ENCODE assay signal across 8 cellular contexts in the genomic region with DNA sequence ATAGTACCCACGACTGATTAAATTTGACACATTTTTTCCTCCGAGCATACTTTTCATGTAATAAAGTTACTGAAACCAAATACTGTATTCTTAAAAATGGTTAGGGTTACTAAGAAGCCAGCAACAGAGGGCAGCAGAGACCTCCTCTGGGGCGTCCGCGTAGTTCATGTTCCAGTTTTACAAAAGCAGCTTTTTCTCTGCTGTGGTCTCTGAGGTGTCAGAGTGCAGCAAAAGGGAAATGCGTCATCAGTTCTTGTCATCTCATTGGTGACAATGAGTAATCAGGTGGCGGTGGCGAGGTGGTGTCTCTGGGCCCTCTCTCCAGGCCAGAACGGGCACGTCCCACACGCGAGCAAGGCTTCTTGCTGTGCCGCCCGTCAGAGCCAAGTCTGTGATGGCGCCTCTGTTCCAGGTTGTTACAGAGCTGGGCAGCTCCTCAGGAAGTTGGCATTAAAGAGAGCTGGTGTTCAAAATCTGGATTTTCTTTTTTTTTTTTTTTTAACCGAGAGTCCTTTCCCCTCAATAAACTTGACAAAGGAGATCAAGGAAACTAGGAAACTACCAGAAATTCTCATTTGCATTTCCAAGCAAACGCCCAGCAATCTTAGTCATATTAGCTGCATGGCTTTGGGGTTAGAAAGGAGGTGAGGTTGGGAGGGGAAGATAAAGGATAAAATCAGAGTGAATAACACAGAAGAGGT.
DNase-seq lines count a peak whose midpoint lies in the region; ATAC-seq and TF ChIP-seq lines count a peak whose summit lies in the region.

No MANE protein-coding gene starts in this region.

- no peaks in the 10 kb centered on the region for H4K20me1 ChIP-seq in PC-3 (ENCODE audit: low read length)

- no peaks in the 10 kb centered on the region for H3K36me3 Mint-ChIP-seq in activated T-cell treated with anti-CD3 and anti-CD28 coated beads, Interleukin-2, amount 50 U/mL, for 4 hours (ENCODE audit: insufficient read depth)

- TF ChIP-seq RAD21 in Ishikawa (IDR thresholded peaks at IDR 0.05; ENCODE audit: low read depth): peak; percentile 93

- TF ChIP-seq EP300 in Ishikawa (IDR thresholded peaks at IDR 0.05; ENCODE audit: borderline replicate concordance) (no peak), esophagus muscularis mucosa (IDR thresholded peaks at IDR 0.05) (no peak)

- H3K4me1 ChIP-seq in PC-3 (ENCODE audit: insufficient read depth, low read length): peaks cover 9% of the 10 kb centered on the region
- peaks cover 0 to 12% (median 5%) of the 10 kb centered on the region in 4 donors for H3K4me1 ChIP-seq in esophagus muscularis mucosa
- H3K4me1 ChIP-seq in muscle layer of colon (ENCODE audit: insufficient read depth, low read length): no peaks in the 10 kb centered on the region

- TF ChIP-seq POLR2A in esophagus muscularis mucosa (IDR thresholded peaks at IDR 0.05; ENCODE audit: low read depth): no peak

- H3K9ac ChIP-seq in PC-3 (ENCODE audit: low read length): peak overlapping the region; percentile 72
- H3K9ac ChIP-seq in muscle layer of colon (ENCODE audit: low read length): peak overlapping the region; percentile 71

- no peaks in the 10 kb centered on the region for H3F3A ChIP-seq in PC-3 (ENCODE audit: low read length, unreplicated experiment)

- peak; percentile 100 for DNase-seq in DMS53 treated with DMSO at 0.1 percent for 48 hours (lab: John Stamatoyannopoulos, UW; ENCODE audit: unreplicated experiment)
- DNase-seq in PC-3: peak; percentile 98
- peak; percentile 89 for DNase-seq in activated T-cell treated with anti-CD3 and anti-CD28 coated beads, Interleukin-2, amount 50 U/mL, for 4 hours
- DNase-seq in esophagus muscularis mucosa (ENCODE audit: extremely low spot score): peak; percentile 94
- peak; percentile 73 to 81 for DNase-seq in stimulated activated CD8-positive, alpha-beta memory T cell treated with anti-CD3 and anti-CD28 coated beads, Interleukin-7, amount 100 ng/mL, for 1 hour (ENCODE audit: low read depth in 2 of 2)

- no peaks in the 10 kb centered on the region for H3K9me3 ChIP-seq in PC-3 (ENCODE audit: low read length)
- H3K9me3 ChIP-seq in esophagus muscularis mucosa: no peaks in the 10 kb centered on the region
- H3K9me3 ChIP-seq in muscle layer of colon (ENCODE audit: low read length): no peaks in the 10 kb centered on the region

- peak overlapping the region; percentile 66 for H3K4me2 ChIP-seq in PC-3 (ENCODE audit: low read length)

- H3K79me2 ChIP-seq in PC-3 (ENCODE audit: low read length): no peaks in the 10 kb centered on the region

- POLR2A ChIA-PET in PC-3 (lab: Charles Lee; ENCODE audit: unreplicated experiment): interaction anchor here (0.5 to 0.8 kb wide), 5 partner anchors 32 to 1710 kb away, joined by 3 to 29 read pairs (median 4); no protein-coding TSS in a partner anchor

- BruUV-seq in PC-3 (replicated peaks; lab: Mats Ljungman, UMichigan): TSS peak; percentile 98

- intact Hi-C loops in PC-3 (cut with micrococcal nuclease) (loop anchor here (1.0 kb wide), 8 partner anchors 22 to 188 kb away; a partner anchor contains a TSS), esophagus muscularis mucosa (cut with DNase I) (loop anchor here (2.0 to 5.0 kb wide), 2 partner anchors 98 to 174 kb away; a partner anchor contains a TSS)

- H3K9me3 Mint-ChIP-seq in activated T-cell treated with anti-CD3 and anti-CD28 coated beads, Interleukin-2, amount 50 U/mL, for 4 hours: no peaks in the 10 kb centered on the region

- peak overlapping the region; percentile 76 for H3K4me3 Mint-ChIP-seq in activated T-cell treated with anti-CD3 and anti-CD28 coated beads, Interleukin-2, amount 50 U/mL, for 4 hours

- H3K27me3 ChIP-seq in PC-3 (ENCODE audit: low read length) (no peaks in the 10 kb centered on the region), esophagus muscularis mucosa (no peaks in the 10 kb centered on the region), muscle layer of colon (ENCODE audit: control insufficient read depth in 1 of 2, insufficient read depth in 2 of 2, low read length in 2 of 2) (no peaks in the 10 kb centered on the region)

- ATAC-seq in GM21619 (IDR thresholded peaks at IDR 0.05; ENCODE audit: unreplicated experiment): peak; percentile 100
- ATAC-seq in PC-3: peak; percentile 96
- peak; percentile 94 to 95 for ATAC-seq in activated T-cell treated with anti-CD3 and anti-CD28 coated beads, Interleukin-2, amount 50 U/mL, for 4 hours

- 7% methylated on average over 17 of the region's 17 CpGs for WGBS in esophagus muscularis mucosa

- CTCF ChIA-PET in PC-3 (lab: Charles Lee): interaction anchor here (0.6 to 1.8 kb wide), 8 partner anchors 15 to 356 kb away, joined by 3 to 17 read pairs (median 4); no protein-coding TSS in a partner anchor

- H3K36me3 ChIP-seq in PC-3 (ENCODE audit: low read depth, low read length): no peaks in the 10 kb centered on the region
- no peaks in the 10 kb centered on the region for H3K36me3 ChIP-seq in esophagus muscularis mucosa
- no peaks in the 10 kb centered on the region for H3K36me3 ChIP-seq in muscle layer of colon (ENCODE audit: insufficient read depth, low read length)

- H3K9me2 ChIP-seq in PC-3 (replicated peaks; ENCODE audit: low read length): no peaks in the 10 kb centered on the region

- H3K27ac ChIP-seq in PC-3 (ENCODE audit: low read length) (peak overlapping the region; percentile 91), esophagus muscularis mucosa (replicated peaks in 1 of 4) (peak overlapping the region; percentile 53 to 69 (median 62)), muscle layer of colon (ENCODE audit: low read depth, low read length) (peak overlapping the region; percentile 21)

- H3K4me3 ChIP-seq in PC-3 (ENCODE audit: low read length) (peak overlapping the region; percentile 33; the same call in 1 of the 2 replicates), esophagus muscularis mucosa (peak overlapping the region; percentile 47 to 58 (median 52)), muscle layer of colon (ENCODE audit: low read depth in 1 of 2, low read length in 2 of 2) (peak overlapping the region; percentile 14 to 68)

- peaks cover 7% of the 10 kb centered on the region for H3K27me3 Mint-ChIP-seq in activated T-cell treated with anti-CD3 and anti-CD28 coated beads, Interleukin-2, amount 50 U/mL, for 4 hours (ENCODE audit: low read depth)

- H3K4me1 Mint-ChIP-seq in activated T-cell treated with anti-CD3 and anti-CD28 coated beads, Interleukin-2, amount 50 U/mL, for 4 hours (ENCODE audit: low read depth): peaks cover 25% of the 10 kb centered on the region

- H2AFZ ChIP-seq in PC-3 (ENCODE audit: low read length): peak overlapping the region; percentile 63

- peak; percentile 95 for TF ChIP-seq CTCF in PC-3 (conservative IDR thresholded peaks at IDR 0.05; ENCODE audit: low read depth, low read length)
- peak; percentile 74 to 85 (median 84) for TF ChIP-seq CTCF in esophagus muscularis mucosa (IDR thresholded peaks at IDR 0.05)

TF ChIP-seq in Ishikawa, 13 proteins besides CTCF, POLR2A, EP300 and RAD21:
- no peak for TF ChIP-seq TCF12 (IDR thresholded peaks at IDR 0.05; ENCODE audit: low read depth)
- no peak for TF ChIP-seq CEBPB (IDR thresholded peaks at IDR 0.05)
- no peak for TF ChIP-seq NFIC (IDR thresholded peaks at IDR 0.05)
- TF ChIP-seq, protein P1, sequence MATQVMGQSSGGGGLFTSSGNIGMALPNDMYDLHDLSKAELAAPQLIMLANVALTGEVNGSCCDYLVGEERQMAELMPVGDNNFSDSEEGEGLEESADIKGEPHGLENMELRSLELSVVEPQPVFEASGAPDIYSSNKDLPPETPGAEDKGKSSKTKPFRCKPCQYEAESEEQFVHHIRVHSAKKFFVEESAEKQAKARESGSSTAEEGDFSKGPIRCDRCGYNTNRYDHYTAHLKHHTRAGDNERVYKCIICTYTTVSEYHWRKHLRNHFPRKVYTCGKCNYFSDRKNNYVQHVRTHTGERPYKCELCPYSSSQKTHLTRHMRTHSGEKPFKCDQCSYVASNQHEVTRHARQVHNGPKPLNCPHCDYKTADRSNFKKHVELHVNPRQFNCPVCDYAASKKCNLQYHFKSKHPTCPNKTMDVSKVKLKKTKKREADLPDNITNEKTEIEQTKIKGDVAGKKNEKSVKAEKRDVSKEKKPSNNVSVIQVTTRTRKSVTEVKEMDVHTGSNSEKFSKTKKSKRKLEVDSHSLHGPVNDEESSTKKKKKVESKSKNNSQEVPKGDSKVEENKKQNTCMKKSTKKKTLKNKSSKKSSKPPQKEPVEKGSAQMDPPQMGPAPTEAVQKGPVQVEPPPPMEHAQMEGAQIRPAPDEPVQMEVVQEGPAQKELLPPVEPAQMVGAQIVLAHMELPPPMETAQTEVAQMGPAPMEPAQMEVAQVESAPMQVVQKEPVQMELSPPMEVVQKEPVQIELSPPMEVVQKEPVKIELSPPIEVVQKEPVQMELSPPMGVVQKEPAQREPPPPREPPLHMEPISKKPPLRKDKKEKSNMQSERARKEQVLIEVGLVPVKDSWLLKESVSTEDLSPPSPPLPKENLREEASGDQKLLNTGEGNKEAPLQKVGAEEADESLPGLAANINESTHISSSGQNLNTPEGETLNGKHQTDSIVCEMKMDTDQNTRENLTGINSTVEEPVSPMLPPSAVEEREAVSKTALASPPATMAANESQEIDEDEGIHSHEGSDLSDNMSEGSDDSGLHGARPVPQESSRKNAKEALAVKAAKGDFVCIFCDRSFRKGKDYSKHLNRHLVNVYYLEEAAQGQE (IDR thresholded peaks at IDR 0.05; ENCODE audit: low read depth): no peak
- peak; percentile 26; the same call in 1 of the 2 replicates for TF ChIP-seq TAF1 (IDR thresholded peaks at IDR 0.05; ENCODE audit: low read depth)
- TF ChIP-seq, protein P2, sequence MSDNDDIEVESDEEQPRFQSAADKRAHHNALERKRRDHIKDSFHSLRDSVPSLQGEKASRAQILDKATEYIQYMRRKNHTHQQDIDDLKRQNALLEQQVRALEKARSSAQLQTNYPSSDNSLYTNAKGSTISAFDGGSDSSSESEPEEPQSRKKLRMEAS (IDR thresholded peaks at IDR 0.05): no peak
- TF ChIP-seq CREB1 (IDR thresholded peaks at IDR 0.05; ENCODE audit: low read depth): peak; percentile 46
- no peak for TF ChIP-seq ZBTB7A (IDR thresholded peaks at IDR 0.05; ENCODE audit: low read depth)
- no peak for TF ChIP-seq EGR1 (IDR thresholded peaks at IDR 0.05)
- TF ChIP-seq TEAD4 (IDR thresholded peaks at IDR 0.05): no peak
- TF ChIP-seq YY1 (IDR thresholded peaks at IDR 0.05; ENCODE audit: low read depth): peak; percentile 46; the same call in 1 of the 2 replicates
- TF ChIP-seq FOXM1 (IDR thresholded peaks at IDR 0.05; ENCODE audit: borderline replicate concordance, low read depth): no peak
- TF ChIP-seq, protein P3, sequence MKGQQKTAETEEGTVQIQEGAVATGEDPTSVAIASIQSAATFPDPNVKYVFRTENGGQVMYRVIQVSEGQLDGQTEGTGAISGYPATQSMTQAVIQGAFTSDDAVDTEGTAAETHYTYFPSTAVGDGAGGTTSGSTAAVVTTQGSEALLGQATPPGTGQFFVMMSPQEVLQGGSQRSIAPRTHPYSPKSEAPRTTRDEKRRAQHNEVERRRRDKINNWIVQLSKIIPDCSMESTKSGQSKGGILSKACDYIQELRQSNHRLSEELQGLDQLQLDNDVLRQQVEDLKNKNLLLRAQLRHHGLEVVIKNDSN (IDR thresholded peaks at IDR 0.05): peak; percentile 51; the same call in 1 of the 2 replicates
TF ChIP-seq in Ishikawa: peak in this region for 4.

Comparison
In these comparisons a context has a peak if more than half of its experiments do, and no peak if none do; other contexts are left out.
1. Peak in every context shown above with its lines: DNase-seq, ATAC-seq, H3K4me3 ChIP-seq and H3K27ac ChIP-seq.
2. H3K27ac ChIP-seq: peak in every context shown above with its lines; median percentile 91 in PC-3; 62 in esophagus muscularis mucosa; 21 in muscle layer of colon.